ENCODE assay signal across 25 cellular contexts in genomic region chr3:69164296-69164695, GRCh38. TPM values are rescaled to one million over a fixed set of nuclear protein-coding genes. Genes with fewer than 3 reads are reported as not detected.
DNase-seq lines count a peak whose midpoint lies in the region; ATAC-seq and TF ChIP-seq lines count a peak whose summit lies in the region.
"Had no signal": no experiment of that assay in that cellular context is flagged by ENCODE, and none has a peak within 500 bp of the region (broad histone marks: within the 10 kb centered on the region; RNA-seq: fewer than 3 reads in every experiment).

No MANE protein-coding gene starts in this region.

- no peaks in the 10 kb centered on the region for H3F3A ChIP-seq in neural progenitor cell (ENCODE audit: low read depth)

- no peaks in the 10 kb centered on the region for H3K9me3 Mint-ChIP-seq in neural progenitor cell
- no peaks in the 10 kb centered on the region for H3K9me3 Mint-ChIP-seq in activated CD4-positive, alpha-beta memory T cell treated with anti-CD3 and anti-CD28 coated beads, Interleukin-2, amount 10 ng/mL, durations not matched to agents 7 days and 5 days
- H3K9me3 Mint-ChIP-seq: CD4-positive, alpha-beta memory T cell; HFFc6 had no signal

- H3K4me3 ChIP-seq in epithelial cell of esophagus (ENCODE audit: low read length) (no peak overlapping the region), neural progenitor cell (no peak overlapping the region)
- H3K4me3 ChIP-seq: HAP-1 had no signal

- peak overlapping the region; percentile 6 for H3K27ac Mint-ChIP-seq in neural progenitor cell
- H3K27ac Mint-ChIP-seq in activated CD4-positive, alpha-beta memory T cell treated with anti-CD3 and anti-CD28 coated beads, Interleukin-2, amount 10 ng/mL, durations not matched to agents 7 days and 5 days = no peak overlapping the region
- H3K27ac Mint-ChIP-seq: CD4-positive, alpha-beta memory T cell; HFFc6 had no signal

- H3K27me3 Mint-ChIP-seq in neural progenitor cell (ENCODE audit: insufficient read depth, low read depth) = no peaks in the 10 kb centered on the region
- H3K27me3 Mint-ChIP-seq in activated CD4-positive, alpha-beta memory T cell treated with anti-CD3 and anti-CD28 coated beads, Interleukin-2, amount 10 ng/mL, durations not matched to agents 7 days and 5 days = no peaks in the 10 kb centered on the region

- no peaks in the 10 kb centered on the region for H4K20me1 ChIP-seq in neural progenitor cell (ENCODE audit: low read depth)

- no peaks in the 10 kb centered on the region for H3K79me2 ChIP-seq in neural progenitor cell (ENCODE audit: low read depth)

- POLR2A ChIA-PET in activated CD4-positive, alpha-beta memory T cell treated with anti-CD3 and anti-CD28 coated beads, Interleukin-2, amount 10 ng/mL, durations not matched to agents 7 days and 5 days (lab: Charles Lee) = no interaction called here

- H3K4me2 ChIP-seq in neural progenitor cell = no peak overlapping the region

- H3K4me3 Mint-ChIP-seq in neural progenitor cell = no peak overlapping the region
- H3K4me3 Mint-ChIP-seq in activated CD4-positive, alpha-beta memory T cell treated with anti-CD3 and anti-CD28 coated beads, Interleukin-2, amount 10 ng/mL, durations not matched to agents 7 days and 5 days = no peak overlapping the region
- H3K4me3 Mint-ChIP-seq: CD4-positive, alpha-beta memory T cell; HFFc6 had no signal

- no peaks in the 10 kb centered on the region for H3K4me1 Mint-ChIP-seq in neural progenitor cell
- peaks cover 15% of the 10 kb centered on the region for H3K4me1 Mint-ChIP-seq in activated CD4-positive, alpha-beta memory T cell treated with anti-CD3 and anti-CD28 coated beads, Interleukin-2, amount 10 ng/mL, durations not matched to agents 7 days and 5 days

- no peaks in the 10 kb centered on the region for H3K4me1 ChIP-seq in neural progenitor cell
- H3K4me1 ChIP-seq: HAP-1 had no signal

- no peaks in the 10 kb centered on the region for H3K9me3 ChIP-seq in neural progenitor cell (ENCODE audit: low read depth)
- H3K9me3 ChIP-seq: HAP-1 had no signal

- no peaks in the 10 kb centered on the region for H3K36me3 ChIP-seq in neural progenitor cell
- H3K36me3 ChIP-seq: HAP-1 had no signal

- ATAC-seq in HG02798 (IDR thresholded peaks at IDR 0.05; ENCODE audit: poor library complexity, unreplicated experiment) = no peak

- DNase-seq in ELF-1 (ENCODE audit: low read depth, low spot score) (peak; percentile 24), epithelial cell of esophagus (ENCODE audit: low read depth) (peak; percentile 72), neural progenitor cell (ENCODE audit: low spot score) (no peak), HK-2 (ENCODE audit: unreplicated experiment) (no peak)
- DNase-seq in activated CD4-positive, alpha-beta memory T cell treated with anti-CD3 and anti-CD28 coated beads, Interleukin-2, amount 10 ng/mL, durations not matched to agents 7 days and 5 days = no peak
- DNase-seq: C1 segment of cervical spinal cord; CD4-positive, alpha-beta memory T cell; COR-L47; DMS53; GOT3; HFFc6; IMR-90; KG1; MM.1S; NCI-H1417; NCI-H1694 treated with DMSO at 0.1 percent for 48 hours; NCI-H2081; NCI-H2227 treated with DMSO at 0.1 percent for 48 hours; NCI-H526 treated with DMSO at 0.1 percent for 48 hours; RPMI8226; SHP77 had no signal

- H2AFZ ChIP-seq in neural progenitor cell (replicated peaks) = no peak overlapping the region

- CTCF ChIA-PET in activated CD4-positive, alpha-beta memory T cell treated with anti-CD3 and anti-CD28 coated beads, Interleukin-2, amount 10 ng/mL, durations not matched to agents 7 days and 5 days (lab: Charles Lee) = interaction anchor here (12.7 kb wide), 1 partner anchor 143 kb away, joined by 271 read pairs; no protein-coding TSS in a partner anchor

- H3K27ac ChIP-seq in VCaP (peak overlapping the region; percentile 35; the same call in 1 of the 2 replicates), neural progenitor cell (no peak overlapping the region)

- no peaks in the 10 kb centered on the region for H3K36me3 Mint-ChIP-seq in neural progenitor cell
- peaks cover 14% of the 10 kb centered on the region for H3K36me3 Mint-ChIP-seq in activated CD4-positive, alpha-beta memory T cell treated with anti-CD3 and anti-CD28 coated beads, Interleukin-2, amount 10 ng/mL, durations not matched to agents 7 days and 5 days (ENCODE audit: low read depth)

- no peak overlapping the region for H3K9ac ChIP-seq in neural progenitor cell

- TF ChIP-seq CTCF in VCaP (conservative IDR thresholded peaks at IDR 0.05) (no peak), epithelial cell of esophagus (IDR thresholded peaks at IDR 0.05; ENCODE audit: insufficient read depth, low read depth, low read length, missing control alignments) (no peak), neural progenitor cell (IDR thresholded peaks at IDR 0.05) (no peak)

- no peaks in the 10 kb centered on the region for H3K27me3 ChIP-seq in neural progenitor cell

RNA-seq across cellular contexts. Expression of gene LMOD3, which starts 41.9 kb away (rescaled TPM):
- total RNA-seq in neural progenitor cell (ENCODE audit: low replicate concordance) = not detected in 2 replicates
- total RNA-seq in activated CD4-positive, alpha-beta memory T cell treated with anti-CD3 and anti-CD28 coated beads, Interleukin-2, amount 10 ng/mL, durations not matched to agents 7 days and 5 days = not detected
- total RNA-seq: CD4-positive, alpha-beta memory T cell; Daoy; HFFc6; IMR-90 had no signal

Comparison
In these comparisons a context has a peak if more than half of its experiments do, and no peak if none do; other contexts are left out.
1. DNase-seq: peak in ELF-1 (single experiment) and epithelial cell of esophagus (single experiment); none in neural progenitor cell (single experiment), HK-2 (single experiment) and activated CD4-positive, alpha-beta memory T cell treated with anti-CD3 and anti-CD28 coated beads, Interleukin-2, amount 10 ng/mL, durations not matched to agents 7 days and 5 days (single experiment).